1 cellular context compared by ENCODE assay signal in the genomic region with DNA sequence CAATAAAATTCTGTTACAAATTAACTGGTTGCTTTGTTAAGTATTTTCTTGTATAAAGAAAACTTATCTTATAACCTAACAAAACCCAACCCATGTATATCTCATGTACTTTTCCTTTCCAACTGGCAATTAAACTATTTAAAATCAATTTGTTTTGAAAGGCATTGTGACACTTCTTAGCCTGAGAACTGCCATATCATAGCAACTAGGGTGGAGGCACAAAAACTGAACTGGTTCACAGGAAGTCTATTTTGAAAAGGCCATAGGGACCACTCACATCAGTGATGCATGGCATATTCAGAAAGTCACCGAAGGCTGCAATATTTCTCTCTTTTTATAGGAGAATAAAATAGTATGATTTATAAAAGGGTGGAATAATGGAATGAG.
TF ChIP-seq lines count a peak whose summit lies in the region.

No MANE protein-coding gene starts in this region.

TF ChIP-seq in IMR-90, 13 proteins besides CTCF, POLR2A, EP300 and RAD21:
- TF ChIP-seq NFE2L2 (IDR thresholded peaks at IDR 0.05; ENCODE audit: low read depth, low read length) (no peak), SMC3 (IDR thresholded peaks at IDR 0.05; ENCODE audit: low read depth, low read length) (no peak), BHLHE40 (IDR thresholded peaks at IDR 0.05; ENCODE audit: low read depth, low read length) (no peak), CEBPB (IDR thresholded peaks at IDR 0.05; ENCODE audit: low read depth, low read length) (no peak), MXI1 (IDR thresholded peaks at IDR 0.05; ENCODE audit: borderline replicate concordance, low read depth, low read length) (no peak), RFX5 (IDR thresholded peaks at IDR 0.05; ENCODE audit: low read depth, low read length) (no peak), RCOR1 (IDR thresholded peaks at IDR 0.05; ENCODE audit: insufficient replicate concordance, low read length) (no peak)
- TF ChIP-seq, protein P1, sequence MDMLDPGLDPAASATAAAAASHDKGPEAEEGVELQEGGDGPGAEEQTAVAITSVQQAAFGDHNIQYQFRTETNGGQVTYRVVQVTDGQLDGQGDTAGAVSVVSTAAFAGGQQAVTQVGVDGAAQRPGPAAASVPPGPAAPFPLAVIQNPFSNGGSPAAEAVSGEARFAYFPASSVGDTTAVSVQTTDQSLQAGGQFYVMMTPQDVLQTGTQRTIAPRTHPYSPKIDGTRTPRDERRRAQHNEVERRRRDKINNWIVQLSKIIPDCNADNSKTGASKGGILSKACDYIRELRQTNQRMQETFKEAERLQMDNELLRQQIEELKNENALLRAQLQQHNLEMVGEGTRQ (IDR thresholded peaks at IDR 0.05; ENCODE audit: low read depth, low read length), result no peak
